In the genomic region with DNA sequence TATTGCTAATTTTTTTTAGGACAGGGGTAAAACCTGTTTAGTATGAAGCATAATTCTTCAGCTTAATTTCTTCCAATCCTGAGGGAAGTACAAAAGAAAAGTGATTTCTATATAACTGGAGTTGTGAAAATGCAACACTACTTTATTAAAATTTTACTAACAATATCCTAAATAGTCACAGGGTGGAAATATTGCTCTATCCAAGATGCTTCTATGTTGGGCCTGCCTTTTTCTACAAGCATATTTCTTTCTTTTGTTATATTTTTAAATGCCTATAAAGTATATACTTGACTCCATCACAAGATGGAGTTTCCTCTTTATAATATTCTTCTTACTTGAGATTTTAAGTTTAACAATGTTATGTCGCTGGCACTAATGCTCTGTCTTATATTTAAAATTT, we compare ENCODE assay signal across 13 cellular contexts.
"Had no signal": no experiment of that assay in that cellular context is flagged by ENCODE, and none has a peak within 500 bp of the region (broad histone marks: within the 10 kb centered on the region; RNA-seq: fewer than 3 reads in every experiment).

No MANE protein-coding gene starts in this region.

- H3K27me3 ChIP-seq: adrenal gland, pancreas, spleen, upper lobe of right lung had no signal

- H3K27me3 Mint-ChIP-seq: activated naive CD4-positive, alpha-beta T cell treated with anti-CD3 and anti-CD28 coated beads, Interleukin-2, amount 50 U/mL, for 24 hours; effector memory CD8-positive, alpha-beta T cell; naive thymus-derived CD8-positive, alpha-beta T cell; stimulated activated naive B cell treated with anti-CD40 and anti-IgM and Interleukin-4, amounts not matched to agents 10 μg/mL and 1 μg/mL and 100 μg/mL, for 72 hours had no signal

- H3K27ac Mint-ChIP-seq: activated naive CD4-positive, alpha-beta T cell treated with anti-CD3 and anti-CD28 coated beads, Interleukin-2, amount 50 U/mL, for 24 hours; effector memory CD8-positive, alpha-beta T cell; naive thymus-derived CD8-positive, alpha-beta T cell; stimulated activated naive B cell treated with anti-CD40 and anti-IgM and Interleukin-4, amounts not matched to agents 10 μg/mL and 1 μg/mL and 100 μg/mL, for 72 hours had no signal

- DNase-seq: activated CD4-positive, alpha-beta T cell treated with anti-CD3 and anti-CD28 coated beads, Interleukin-2, amount 50 U/mL, for 4 hours; activated gamma-delta T cell; adrenal gland; effector memory CD8-positive, alpha-beta T cell; lower lobe of right lung; pancreas; spleen; stimulated activated naive B cell treated with anti-CD40 and anti-IgM and Interleukin-4, amounts not matched to agents 10 μg/mL and 1 μg/mL and 100 μg/mL, for 72 hours; upper lobe of right lung; WERI-Rb-1 had no signal

- H3K4me3 Mint-ChIP-seq: activated naive CD4-positive, alpha-beta T cell treated with anti-CD3 and anti-CD28 coated beads, Interleukin-2, amount 50 U/mL, for 24 hours; effector memory CD8-positive, alpha-beta T cell; naive thymus-derived CD8-positive, alpha-beta T cell; stimulated activated naive B cell treated with anti-CD40 and anti-IgM and Interleukin-4, amounts not matched to agents 10 μg/mL and 1 μg/mL and 100 μg/mL, for 72 hours had no signal

- H3K9me3 Mint-ChIP-seq: activated naive CD4-positive, alpha-beta T cell treated with anti-CD3 and anti-CD28 coated beads, Interleukin-2, amount 50 U/mL, for 24 hours; effector memory CD8-positive, alpha-beta T cell; naive thymus-derived CD8-positive, alpha-beta T cell; stimulated activated naive B cell treated with anti-CD40 and anti-IgM and Interleukin-4, amounts not matched to agents 10 μg/mL and 1 μg/mL and 100 μg/mL, for 72 hours had no signal

- ATAC-seq: effector memory CD8-positive, alpha-beta T cell; lower lobe of right lung; naive thymus-derived CD8-positive, alpha-beta T cell; pancreas; stimulated activated naive B cell treated with anti-CD40 and anti-IgM and Interleukin-4, amounts not matched to agents 10 μg/mL and 1 μg/mL and 100 μg/mL, for 72 hours; upper lobe of right lung had no signal

- H3K27ac ChIP-seq: adrenal gland, lower lobe of right lung, pancreas, spleen, thoracic aorta, upper lobe of right lung, WERI-Rb-1 had no signal

- H3K4me1 ChIP-seq: adrenal gland, pancreas had no signal

- H3K36me3 Mint-ChIP-seq: activated naive CD4-positive, alpha-beta T cell treated with anti-CD3 and anti-CD28 coated beads, Interleukin-2, amount 50 U/mL, for 24 hours; naive thymus-derived CD8-positive, alpha-beta T cell had no signal

- H3K4me1 Mint-ChIP-seq: activated naive CD4-positive, alpha-beta T cell treated with anti-CD3 and anti-CD28 coated beads, Interleukin-2, amount 50 U/mL, for 24 hours; naive thymus-derived CD8-positive, alpha-beta T cell; stimulated activated naive B cell treated with anti-CD40 and anti-IgM and Interleukin-4, amounts not matched to agents 10 μg/mL and 1 μg/mL and 100 μg/mL, for 72 hours had no signal
